16 cellular contexts compared by ENCODE assay signal in genomic region chr10:943334-944033, GRCh38. TPM values are rescaled to one million over a fixed set of nuclear protein-coding genes. Genes with fewer than 3 reads are reported as not detected.
DNase-seq lines count a peak whose midpoint lies in the region; ATAC-seq, FAIRE-seq and TF ChIP-seq lines count a peak whose summit lies in the region.
"Had no signal": no experiment of that assay in that cellular context is flagged by ENCODE, and none has a peak within 500 bp of the region (broad histone marks: within the 10 kb centered on the region; RNA-seq: fewer than 3 reads in every experiment).

No MANE protein-coding gene starts in this region.

- peaks cover 0 to 1% of the 10 kb centered on the region in 2 experiments for H4K20me1 ChIP-seq in H1 (replicated peaks in 1 of 2; ENCODE audit: control insufficient read depth in 1 of 2, insufficient read depth in 2 of 2, low read length in 2 of 2)

- H3K9ac ChIP-seq in H1 (replicated peaks in 1 of 4; ENCODE audit: extremely low read depth in 1 of 4, low read depth in 3 of 4, low read length in 3 of 4): no peak overlapping the region; a peak in 1 of 7 replicates

- no peaks in the 10 kb centered on the region for H3K79me2 ChIP-seq in H1 (ENCODE audit: control insufficient read depth in 1 of 2, insufficient read depth in 2 of 2, low read length in 2 of 2)

- H2BK5ac ChIP-seq in H1 (ENCODE audit: low read depth, low read length): no peak overlapping the region

- TF ChIP-seq POLR2A in H1 (IDR thresholded peaks at IDR 0.05; ENCODE audit: control extremely low read depth in 1 of 2, low read depth in 2 of 2, low read length in 2 of 2): no peak

- no peaks in the 10 kb centered on the region for H3K23me2 ChIP-seq in H1 (ENCODE audit: low read depth, low read length)

- no peak overlapping the region for H2AK5ac ChIP-seq in H1 (ENCODE audit: low read depth, low read length)

- H3K27me3 ChIP-seq in H1 (replicated peaks in 1 of 4; ENCODE audit: control insufficient read depth in 3 of 4, extremely low read depth in 1 of 4, insufficient read depth in 3 of 4, low read length in 3 of 4): no peaks in the 10 kb centered on the region; a peak in 1 of 7 replicates
- H3K27me3 ChIP-seq in CD4-positive, alpha-beta T cell (ENCODE audit: control insufficient read depth, insufficient read depth, low read length): no peaks in the 10 kb centered on the region
- H3K27me3 ChIP-seq: heart left ventricle, uterus had no signal

- no peak overlapping the region for H3K56ac ChIP-seq in H1 (replicated peaks; ENCODE audit: insufficient read length, low read depth, low read length)

- H4K8ac ChIP-seq in H1 (ENCODE audit: extremely low read depth, insufficient read depth, low read length): no peak overlapping the region

- H3K4me3 ChIP-seq in H1 (ENCODE audit: extremely low read depth in 1 of 4, insufficient read depth in 2 of 4, low read depth in 3 of 4, low read length in 4 of 4): no peak overlapping the region
- H3K4me3 ChIP-seq: uterus had no signal

- H3K4me1 ChIP-seq in H1 (replicated peaks in 1 of 4; ENCODE audit: control insufficient read depth in 3 of 4, insufficient read depth in 4 of 4, low read length in 3 of 4): peaks cover 0 to 4% (median 0%) of the 10 kb centered on the region in 4 experiments; a peak in 1 of 7 replicates
- H3K4me1 ChIP-seq: uterus had no signal

- H4K91ac ChIP-seq in H1 (replicated peaks; ENCODE audit: insufficient read length, low read length): no peak overlapping the region

- H3K4ac ChIP-seq in H1 (replicated peaks; ENCODE audit: insufficient read length, low read depth, low read length): no peak overlapping the region

- CTCF ChIA-PET in H1 (lab: Charles Lee; ENCODE audit: partially characterized antibody): no interaction called here
- CTCF ChIA-PET in CD4-positive, alpha-beta T cell (lab: Charles Lee): no interaction called here

- no peaks in the 10 kb centered on the region for H3K27me3 Mint-ChIP-seq in CD4-positive, alpha-beta T cell

- H3K9me3 Mint-ChIP-seq in CD4-positive, alpha-beta T cell: no peaks in the 10 kb centered on the region
- H3K9me3 Mint-ChIP-seq: activated T-cell treated with anti-CD3 and anti-CD28 coated beads, Interleukin-2, amount 50 U/mL, for 72 hours; IgD-negative memory B cell; nephron progenitor cell had no signal

- no peak overlapping the region for H3K27ac Mint-ChIP-seq in CD4-positive, alpha-beta T cell
- H3K27ac Mint-ChIP-seq: activated T-cell treated with anti-CD3 and anti-CD28 coated beads, Interleukin-2, amount 50 U/mL, for 72 hours; IgD-negative memory B cell; nephron progenitor cell had no signal

- no peak overlapping the region for H4K5ac ChIP-seq in H1 (ENCODE audit: insufficient read length, low read depth, low read length)

- H3K14ac ChIP-seq in H1 (ENCODE audit: insufficient read length): no peak overlapping the region

- H2BK20ac ChIP-seq in H1 (ENCODE audit: low read length): no peak overlapping the region

- H2BK12ac ChIP-seq in H1 (ENCODE audit: low read depth, low read length): no peak overlapping the region

- no peak for TF ChIP-seq CTCF in GM10266 (IDR thresholded peaks at IDR 0.05; ENCODE audit: control insufficient read depth, insufficient read depth, low read depth, missing control alignments)
- TF ChIP-seq CTCF in H1 (IDR thresholded peaks at IDR 0.05; ENCODE audit: control extremely low read depth in 1 of 3, insufficient read depth in 1 of 3, low read depth in 1 of 3, low read length in 3 of 3): no peak
- TF ChIP-seq CTCF in CD4-positive, alpha-beta T cell (IDR thresholded peaks at IDR 0.05): no peak

- no peak for TF ChIP-seq RAD21 in H1 (IDR thresholded peaks at IDR 0.05 in 1 of 2, conservative IDR thresholded peaks at IDR 0.05 in 1 of 2; ENCODE audit: low read depth in 2 of 2, low read length in 2 of 2)

- no peak overlapping the region for H3K18ac ChIP-seq in H1 (ENCODE audit: extremely low read depth, low read length)

- H3K4me3 Mint-ChIP-seq in CD4-positive, alpha-beta T cell: no peak overlapping the region
- H3K4me3 Mint-ChIP-seq: activated T-cell treated with anti-CD3 and anti-CD28 coated beads, Interleukin-2, amount 50 U/mL, for 72 hours; nephron progenitor cell had no signal

- FAIRE-seq in H1 (lab: Jason Lieb, UNC) (no peak), RCC 7860 (lab: Jason Lieb, UNC) (no peak)
- FAIRE-seq: endometrium had no signal

- TF ChIP-seq EP300 in H1 (IDR thresholded peaks at IDR 0.05; ENCODE audit: borderline replicate concordance in 1 of 2, low read depth in 2 of 2, low read length in 2 of 2): no peak

- 0 out of 2 replicates have a peak overlapping the region, but pooled peaks have one; percentile 7 for H2AFZ ChIP-seq in H1 (ENCODE audit: low read length)

- ATAC-seq in GM19397 (IDR thresholded peaks at IDR 0.05; ENCODE audit: unreplicated experiment) (peak; percentile 49), HG02885 (IDR thresholded peaks at IDR 0.05; ENCODE audit: poor library complexity, unreplicated experiment) (peak; percentile 59), HG03039 (IDR thresholded peaks at IDR 0.05; ENCODE audit: unreplicated experiment) (no peak)
- ATAC-seq in CD4-positive, alpha-beta T cell (ENCODE audit: poor library complexity): no peak

- no peaks in the 10 kb centered on the region for H3K36me3 Mint-ChIP-seq in CD4-positive, alpha-beta T cell (ENCODE audit: low read depth)
- H3K36me3 Mint-ChIP-seq: IgD-negative memory B cell had no signal

- WGBS in H1 (ENCODE audit: extremely low coverage in 1 of 2, insufficient coverage in 1 of 2, insufficient read length in 1 of 2, insufficient replicate concordance in 2 of 2, low coverage in 1 of 2, low lambda C conversion rate in 2 of 2, missing lambda C conversion rate in 1 of 2), 2 experiments: 94% methylated on average over 17 of the region's 17 CpGs; no CpG with 5 or more reads in 1 of the 2 experiments

- no peaks in the 10 kb centered on the region for H3K36me3 ChIP-seq in H1 (ENCODE audit: control insufficient read depth in 2 of 4, insufficient read depth in 4 of 4, low read length in 3 of 4)
- H3K36me3 ChIP-seq: heart left ventricle, uterus had no signal

- no peak overlapping the region for H3K4me2 ChIP-seq in H1 (ENCODE audit: insufficient read depth in 1 of 2, low read depth in 2 of 2, low read length in 2 of 2)

- intact Hi-C loops in CD4-positive, alpha-beta T cell (cut with DNase I, micrococcal nuclease): no loop called here

- no peaks in the 10 kb centered on the region for H3K9me3 ChIP-seq in H1 (ENCODE audit: insufficient read depth in 2 of 2, low read depth in 1 of 2, low read length in 1 of 2)
- no peaks in the 10 kb centered on the region for H3K9me3 ChIP-seq in CD4-positive, alpha-beta T cell (ENCODE audit: control insufficient read depth, low read length)
- H3K9me3 ChIP-seq: heart left ventricle, uterus had no signal

- H2BK120ac ChIP-seq in H1 (replicated peaks; ENCODE audit: low read depth, low read length): no peak overlapping the region

- POLR2A ChIA-PET in H1 (lab: Charles Lee; ENCODE audit: partially characterized antibody): interaction anchor here (0.6 to 1.4 kb wide), 2 partner anchors 9 to 44 kb away, joined by 3 to 4 read pairs; partner anchors contain the start of gene GTPBP4
- POLR2A ChIA-PET in CD4-positive, alpha-beta T cell (lab: Charles Lee): no interaction called here

- no peak overlapping the region for H3K27ac ChIP-seq in H1 (ENCODE audit: low read depth, low read length)
- no peak overlapping the region for H3K27ac ChIP-seq in CD4-positive, alpha-beta T cell (ENCODE audit: low read depth, low read length)

- H3K23ac ChIP-seq in H1 (ENCODE audit: insufficient read length): no peak overlapping the region

- no peaks in the 10 kb centered on the region for H3K79me1 ChIP-seq in H1 (ENCODE audit: low read depth, low read length)

- peaks cover 22% of the 10 kb centered on the region for H3K4me1 Mint-ChIP-seq in CD4-positive, alpha-beta T cell (ENCODE audit: low read depth)

- no peak overlapping the region for H2BK15ac ChIP-seq in H1 (ENCODE audit: low read length)

- DNase-seq in GM10266 (ENCODE audit: extremely low spot score): peak; percentile 40
- no peak for DNase-seq in H1 (ENCODE audit: low read depth in 1 of 2, low spot score in 2 of 2)
- DNase-seq in Kasumi-1 (lab: John Stamatoyannopoulos, UW): no peak
- DNase-seq in RCC 7860 (ENCODE audit: low spot score): no peak
- DNase-seq in CD4-positive, alpha-beta T cell: no peak
- DNase-seq: activated T-cell treated with anti-CD3 and anti-CD28 coated beads, Interleukin-2, amount 50 U/mL, for 72 hours; left colon; NCI-H1694; nephron progenitor cell; uterus had no signal

TF ChIP-seq in H1, 55 proteins besides CTCF, POLR2A, EP300 and RAD21 (continues in another document):
- no peak for TF ChIP-seq HDAC6 (IDR thresholded peaks at IDR 0.05; ENCODE audit: low read depth, low read length)
- TF ChIP-seq ATF3 (IDR thresholded peaks at IDR 0.05; ENCODE audit: insufficient read depth, low read depth, low read length): no peak
- no peak for TF ChIP-seq MAX (IDR thresholded peaks at IDR 0.05)

RNA-seq across cellular contexts. Expression of gene LARP4B, which starts 12.0 kb away (rescaled TPM):
- total RNA-seq in H1 (2021; fragmentation: NEBNext Ultra II Directional; extraction: Animal tissue kit (Norgen Biotek cat#: 25700)): 78.6 and 82.8 TPM in 2 replicates
- polyA plus RNA-seq in H1 (2011; rRNA removed): 20.1 and 21.7 TPM in 2 replicates
- polyA plus RNA-seq in H1 (2011; cell fraction: cytosol; rRNA removed): 24.2 TPM
- 56.9 TPM for polyA plus RNA-seq in H1 (2011; cell fraction: nucleus; rRNA removed)
- 22.6 to 36.3 TPM (median 27.3 TPM) in 4 replicates for polyA plus RNA-seq in H1 (2012, experiment 1 of 2)
- polyA plus RNA-seq in H1 (2012, experiment 2 of 2): 5.4 TPM
- polyA plus RNA-seq in H1 (2013, experiment 1 of 2): 21.5 TPM
- polyA plus RNA-seq in H1 (2013, experiment 2 of 2): 19.5 TPM
- 64.2 and 84.0 TPM in 2 replicates for polyA minus RNA-seq in H1 (2011; rRNA and poly(A)+ RNA removed)
- polyA minus RNA-seq in H1 (2011; cell fraction: cytosol; rRNA and poly(A)+ RNA removed): 38.7 TPM
- 84.8 TPM for polyA minus RNA-seq in H1 (2011; cell fraction: nucleus; rRNA and poly(A)+ RNA removed)
- total RNA-seq in CD4-positive, alpha-beta T cell: 10 to 100 TPM; 33.1 to 40.2 TPM

RNA-seq across cellular contexts. Expression of gene GTPBP4, which starts 44.8 kb away (rescaled TPM):
- total RNA-seq in H1 (2021; fragmentation: NEBNext Ultra II Directional; extraction: Animal tissue kit (Norgen Biotek cat#: 25700)): 89.2 and 98.1 TPM in 2 replicates
- 15.5 and 16.9 TPM in 2 replicates for polyA plus RNA-seq in H1 (2011; rRNA removed)
- 39.6 TPM for polyA plus RNA-seq in H1 (2011; cell fraction: cytosol; rRNA removed)
- polyA plus RNA-seq in H1 (2011; cell fraction: nucleus; rRNA removed): 31.4 TPM
- 62.2 to 74.1 TPM (median 65.8 TPM) in 4 replicates for polyA plus RNA-seq in H1 (2012, experiment 1 of 2)
- 2.7 TPM for polyA plus RNA-seq in H1 (2012, experiment 2 of 2)
- 43.9 TPM for polyA plus RNA-seq in H1 (2013, experiment 1 of 2)
- polyA plus RNA-seq in H1 (2013, experiment 2 of 2): 43.8 TPM
- 46.1 and 49.7 TPM in 2 replicates for polyA minus RNA-seq in H1 (2011; rRNA and poly(A)+ RNA removed)
- 27.1 TPM for polyA minus RNA-seq in H1 (2011; cell fraction: cytosol; rRNA and poly(A)+ RNA removed)
- polyA minus RNA-seq in H1 (2011; cell fraction: nucleus; rRNA and poly(A)+ RNA removed): 63.6 TPM
- total RNA-seq in CD4-positive, alpha-beta T cell: 10 to 100 TPM; 50.3 to 53.7 TPM

Comparison
In these comparisons a context has a peak if more than half of its experiments do, and no peak if none do; other contexts are left out.
1. ATAC-seq: peak in GM19397 (single experiment) and HG02885 (single experiment); none in HG03039 (single experiment) and CD4-positive, alpha-beta T cell (single experiment).